In genomic region chr3:15649831-15650230, GRCh38 we compare ENCODE assay signal across 2 cellular contexts.
TF ChIP-seq lines count a peak whose summit lies in the region.

No MANE protein-coding gene starts in this region.

TF ChIP-seq in GM12891, 5 proteins besides CTCF, POLR2A, EP300 and RAD21:
- TF ChIP-seq SPI1 (IDR thresholded peaks at IDR 0.05; ENCODE audit: low read depth, low read length) (no peak), TAF1 (IDR thresholded peaks at IDR 0.05; ENCODE audit: low read depth, low read length) (no peak), PAX5 (IDR thresholded peaks at IDR 0.05; ENCODE audit: insufficient read depth, low read length, severe bottlenecking) (no peak), POU2F2 (IDR thresholded peaks at IDR 0.05; ENCODE audit: low read depth, low read length) (peak; percentile 61; the same call in 1 of the 2 replicates), POLR2AphosphoS5 (IDR thresholded peaks at IDR 0.05; ENCODE audit: low read depth, low read length) (no peak)

TF ChIP-seq in K562, 482 proteins besides CTCF, POLR2A, EP300 and RAD21:
- TF ChIP-seq SAP30 (IDR thresholded peaks at IDR 0.05; ENCODE audit: borderline replicate concordance, insufficient read depth, low read depth, low read length, poor library complexity, severe bottlenecking) (no peak), MCM2 (IDR thresholded peaks at IDR 0.05; ENCODE audit: low read depth) (no peak), TRIM28 (IDR thresholded peaks at IDR 0.05) (no peak), FOXJ2 (tag; IDR thresholded peaks at IDR 0.05) (no peak), HCFC1 (IDR thresholded peaks at IDR 0.05; ENCODE audit: low read depth, low read length) (no peak), ESRRB (CRISPR knock-in tag; IDR thresholded peaks at IDR 0.05; ENCODE audit: borderline replicate concordance) (no peak), NR0B1 (IDR thresholded peaks at IDR 0.05; ENCODE audit: partially characterized antibody) (no peak), ZNF766 (CRISPR knock-in tag; conservative IDR thresholded peaks at IDR 0.05) (no peak), ZNF41 (CRISPR knock-in tag; conservative IDR thresholded peaks at IDR 0.05) (no peak), C11orf30 (IDR thresholded peaks at IDR 0.05; ENCODE audit: low read depth) (0 out of 2 replicates have a peak, but pooled peaks have one; percentile 15), PBX2 (CRISPR knock-in tag; IDR thresholded peaks at IDR 0.05; ENCODE audit: low read depth) (0 out of 2 replicates have a peak, but pooled peaks have one; percentile 6), PBX2 (tag; conservative IDR thresholded peaks at IDR 0.05; ENCODE audit: low read depth) (no peak), FOSL1 (tag; conservative IDR thresholded peaks at IDR 0.05) (no peak), ZNF316 (IDR thresholded peaks at IDR 0.05) (peak; percentile 41; the same call in 1 of the 2 replicates), MNT (conservative IDR thresholded peaks at IDR 0.05) (no peak), CTBP1 (IDR thresholded peaks at IDR 0.05; ENCODE audit: borderline replicate concordance) (no peak), PHB (CRISPR knock-in tag; IDR thresholded peaks at IDR 0.05) (no peak), NEUROD1 (IDR thresholded peaks at IDR 0.05; ENCODE audit: borderline replicate concordance, low read depth, low read length, partially characterized antibody) (no peak), MBD1 (CRISPR knock-in tag; IDR thresholded peaks at IDR 0.05) (no peak), ZBTB11 (CRISPR knock-in tag; IDR thresholded peaks at IDR 0.05) (no peak), ZNF75A (CRISPR knock-in tag; IDR thresholded peaks at IDR 0.05) (no peak), CBX5 (IDR thresholded peaks at IDR 0.05; ENCODE audit: borderline replicate concordance, low read depth) (no peak), CTCFL (IDR thresholded peaks at IDR 0.05; ENCODE audit: borderline replicate concordance, insufficient read depth, low read depth, low read length, poor library complexity, severe bottlenecking) (no peak), PURB (CRISPR knock-in tag; IDR thresholded peaks at IDR 0.05; ENCODE audit: low read depth) (no peak), PKNOX1 (IDR thresholded peaks at IDR 0.05) (peak; percentile 53; the same call in 1 of the 2 replicates), ILK (tag; IDR thresholded peaks at IDR 0.05; ENCODE audit: borderline replicate concordance, low read depth) (no peak), HDAC3 (IDR thresholded peaks at IDR 0.05; ENCODE audit: borderline replicate concordance, partially characterized antibody) (no peak), THRAP3 (IDR thresholded peaks at IDR 0.05; ENCODE audit: borderline replicate concordance) (no peak)
